24 cellular contexts compared by ENCODE assay signal in genomic region chr11:128985880-128986279, GRCh38. TPM values are rescaled to one million over a fixed set of nuclear protein-coding genes. Genes with fewer than 3 reads are reported as not detected.
DNase-seq lines count a peak whose midpoint lies in the region; ATAC-seq and TF ChIP-seq lines count a peak whose summit lies in the region.
"Had no signal": no experiment of that assay in that cellular context is flagged by ENCODE, and none has a peak within 500 bp of the region (broad histone marks: within the 10 kb centered on the region; RNA-seq: fewer than 3 reads in every experiment).

No MANE protein-coding gene starts in this region.

- no TSS peak for BruUV-seq in OCI-LY7 (replicated peaks; lab: Mats Ljungman, UMichigan)

- no peaks in the 10 kb centered on the region for H3K27me3 ChIP-seq in neural progenitor cell
- H3K27me3 ChIP-seq: MG63, Peyer's patch had no signal

- H3K79me2 ChIP-seq in OCI-LY7 (ENCODE audit: insufficient read depth, low read depth, low read length): no peaks in the 10 kb centered on the region
- H3K79me2 ChIP-seq in neural progenitor cell (ENCODE audit: low read depth): no peaks in the 10 kb centered on the region

- H3K27ac ChIP-seq in OCI-LY7 (ENCODE audit: low read depth, low read length, poor library complexity, severe bottlenecking) (no peak overlapping the region), neural progenitor cell (peak overlapping the region; percentile 38)
- H3K27ac ChIP-seq: Peyer's patch had no signal

- H3F3A ChIP-seq in neural progenitor cell (ENCODE audit: low read depth): no peaks in the 10 kb centered on the region

- H3K9me3 Mint-ChIP-seq in natural killer cell treated with Interleukin-12 subunit alpha and Interleukin-12 subunit beta and Interleukin-15 and Interleukin-18, amount 100 ng/mL, for 72 hours: no peaks in the 10 kb centered on the region
- peaks cover 0 to 2% of the 10 kb centered on the region in 2 donors for H3K9me3 Mint-ChIP-seq in natural killer cell
- H3K9me3 Mint-ChIP-seq in activated T-helper 2 cell treated with anti-CD3 and anti-CD28 coated beads, Interferon-gamma antibody, Interleukin-2, Interleukin-4, amounts not matched to agents 10 μg/mL and 5 μg/mL and 100 μg/mL, durations not matched to agents 14 hours and 24 hours and 36 hours: peaks cover 5% of the 10 kb centered on the region
- no peaks in the 10 kb centered on the region for H3K9me3 Mint-ChIP-seq in neural progenitor cell
- no peaks in the 10 kb centered on the region for H3K9me3 Mint-ChIP-seq in osteocyte (ENCODE audit: unreplicated experiment)

- H2AFZ ChIP-seq in OCI-LY7 (ENCODE audit: low read length) (peak overlapping the region; percentile 35; the same call in 1 of the 2 replicates), neural progenitor cell (replicated peaks) (no peak overlapping the region)

- H3K36me3 ChIP-seq in OCI-LY7 (ENCODE audit: insufficient read depth, low read length): no peaks in the 10 kb centered on the region
- no peaks in the 10 kb centered on the region for H3K36me3 ChIP-seq in neural progenitor cell
- H3K36me3 ChIP-seq: MG63 had no signal

- H3K4me1 ChIP-seq in OCI-LY7 (ENCODE audit: insufficient read depth, low read length, poor library complexity, severe bottlenecking) (no peaks in the 10 kb centered on the region), neural progenitor cell (no peaks in the 10 kb centered on the region)
- H3K4me1 ChIP-seq: Caco-2, Peyer's patch had no signal

- intact Hi-C loops in natural killer cell (cut with micrococcal nuclease) (no loop called here), OCI-LY7 (cut with micrococcal nuclease; ENCODE audit: unreplicated experiment) (no loop called here)
- intact Hi-C loops in activated T-helper 2 cell treated with anti-CD3 and anti-CD28 coated beads, Interferon-gamma antibody, Interleukin-2, Interleukin-4, amounts not matched to agents 10 μg/mL and 5 μg/mL and 100 μg/mL, durations not matched to agents 14 hours and 24 hours and 36 hours (cut with micrococcal nuclease): loop anchor here (2.0 kb wide), 1 partner anchor 21 kb away; no protein-coding TSS in a partner anchor

- DNase-seq in natural killer cell treated with Interleukin-12 subunit alpha and Interleukin-12 subunit beta and Interleukin-15 and Interleukin-18, amount 100 ng/mL, for 72 hours (ENCODE audit: low spot score): no peak
- DNase-seq in natural killer cell (no peak), OCI-LY7 (ENCODE audit: low spot score) (no peak), neural progenitor cell (ENCODE audit: low spot score) (no peak), osteocyte (ENCODE audit: extremely low spot score, unreplicated experiment) (no peak)
- no peak for DNase-seq in activated T-helper 2 cell treated with anti-CD3 and anti-CD28 coated beads, Interferon-gamma antibody, Interleukin-2, Interleukin-4, amounts not matched to agents 10 μg/mL and 5 μg/mL and 100 μg/mL, durations not matched to agents 14 hours and 24 hours and 36 hours (ENCODE audit: low spot score)
- DNase-seq: C1 segment of cervical spinal cord; Caco-2; CD8-positive, alpha-beta T cell; EL; GDM1; KBM-7; MG63; NCI-H2029; NCI-H446; NCI-H526; NCI-H82; Peyer's patch; SHP77 treated with DMSO at 0.1 percent for 48 hours had no signal

- peak in 1 of 2 donors; percentile 36 for ATAC-seq in natural killer cell treated with Interleukin-12 subunit alpha and Interleukin-12 subunit beta and Interleukin-15 and Interleukin-18, amount 100 ng/mL, for 72 hours
- ATAC-seq in natural killer cell: no peak
- no peak for ATAC-seq in HG02798 (IDR thresholded peaks at IDR 0.05; ENCODE audit: poor library complexity, unreplicated experiment)
- no peak for ATAC-seq in HG03097 (IDR thresholded peaks at IDR 0.05; ENCODE audit: low FRiP score, unreplicated experiment)
- ATAC-seq: CD8-positive, alpha-beta T cell; HCT116 had no signal

- H3K36me3 Mint-ChIP-seq in natural killer cell treated with Interleukin-12 subunit alpha and Interleukin-12 subunit beta and Interleukin-15 and Interleukin-18, amount 100 ng/mL, for 72 hours: no peaks in the 10 kb centered on the region
- H3K36me3 Mint-ChIP-seq in natural killer cell (no peaks in the 10 kb centered on the region), neural progenitor cell (peaks cover 7% of the 10 kb centered on the region), osteocyte (ENCODE audit: unreplicated experiment) (peaks cover 12% of the 10 kb centered on the region)
- no peaks in the 10 kb centered on the region for H3K36me3 Mint-ChIP-seq in activated T-helper 2 cell treated with anti-CD3 and anti-CD28 coated beads, Interferon-gamma antibody, Interleukin-2, Interleukin-4, amounts not matched to agents 10 μg/mL and 5 μg/mL and 100 μg/mL, durations not matched to agents 14 hours and 24 hours and 36 hours (ENCODE audit: low read depth)

- H3K4me3 ChIP-seq in OCI-LY7 (ENCODE audit: low read depth, low read length, poor library complexity, severe bottlenecking): no peak overlapping the region
- no peak overlapping the region for H3K4me3 ChIP-seq in neural progenitor cell
- H3K4me3 ChIP-seq: MG63, Peyer's patch had no signal

- H3K9ac ChIP-seq in neural progenitor cell: no peak overlapping the region

- H4K20me1 ChIP-seq in OCI-LY7 (ENCODE audit: insufficient read depth, low read length) (no peaks in the 10 kb centered on the region), neural progenitor cell (ENCODE audit: low read depth) (peaks cover 3% of the 10 kb centered on the region)

- peak overlapping the region in 1 of 2 donors; percentile 32 for H3K27ac Mint-ChIP-seq in natural killer cell treated with Interleukin-12 subunit alpha and Interleukin-12 subunit beta and Interleukin-15 and Interleukin-18, amount 100 ng/mL, for 72 hours
- H3K27ac Mint-ChIP-seq in natural killer cell (no peak overlapping the region), neural progenitor cell (no peak overlapping the region), osteocyte (ENCODE audit: unreplicated experiment) (no peak overlapping the region)
- H3K27ac Mint-ChIP-seq in activated T-helper 2 cell treated with anti-CD3 and anti-CD28 coated beads, Interferon-gamma antibody, Interleukin-2, Interleukin-4, amounts not matched to agents 10 μg/mL and 5 μg/mL and 100 μg/mL, durations not matched to agents 14 hours and 24 hours and 36 hours: peak overlapping the region; percentile 3
- H3K27ac Mint-ChIP-seq: CD8-positive, alpha-beta T cell had no signal

- H3K9me2 ChIP-seq in OCI-LY7 (ENCODE audit: insufficient read depth, low read length): no peaks in the 10 kb centered on the region

- POLR2A ChIA-PET in OCI-LY7 (lab: Charles Lee): interaction anchor here (1.4 kb wide), 1 partner anchor 9 kb away, joined by 3 read pairs; no protein-coding TSS in a partner anchor

- peaks cover 0 to 9% of the 10 kb centered on the region in 2 donors for H3K4me1 Mint-ChIP-seq in natural killer cell treated with Interleukin-12 subunit alpha and Interleukin-12 subunit beta and Interleukin-15 and Interleukin-18, amount 100 ng/mL, for 72 hours (ENCODE audit: low read depth in 2 of 2)
- no peaks in the 10 kb centered on the region for H3K4me1 Mint-ChIP-seq in natural killer cell
- H3K4me1 Mint-ChIP-seq in activated T-helper 2 cell treated with anti-CD3 and anti-CD28 coated beads, Interferon-gamma antibody, Interleukin-2, Interleukin-4, amounts not matched to agents 10 μg/mL and 5 μg/mL and 100 μg/mL, durations not matched to agents 14 hours and 24 hours and 36 hours (ENCODE audit: low read depth): peaks cover 13% of the 10 kb centered on the region
- H3K4me1 Mint-ChIP-seq in neural progenitor cell: no peaks in the 10 kb centered on the region
- H3K4me1 Mint-ChIP-seq in osteocyte (ENCODE audit: unreplicated experiment): no peaks in the 10 kb centered on the region

- CTCF ChIA-PET in OCI-LY7 (lab: Charles Lee; ENCODE audit: unreplicated experiment): no interaction called here

- H3K4me2 ChIP-seq in OCI-LY7 (ENCODE audit: low read length) (no peak overlapping the region), neural progenitor cell (no peak overlapping the region)

- peak overlapping the region; percentile 4 for H3K4me3 Mint-ChIP-seq in natural killer cell treated with Interleukin-12 subunit alpha and Interleukin-12 subunit beta and Interleukin-15 and Interleukin-18, amount 100 ng/mL, for 72 hours
- H3K4me3 Mint-ChIP-seq in natural killer cell (no peak overlapping the region), neural progenitor cell (no peak overlapping the region), osteocyte (ENCODE audit: unreplicated experiment) (no peak overlapping the region)
- no peak overlapping the region for H3K4me3 Mint-ChIP-seq in activated T-helper 2 cell treated with anti-CD3 and anti-CD28 coated beads, Interferon-gamma antibody, Interleukin-2, Interleukin-4, amounts not matched to agents 10 μg/mL and 5 μg/mL and 100 μg/mL, durations not matched to agents 14 hours and 24 hours and 36 hours (ENCODE audit: low read depth)
- H3K4me3 Mint-ChIP-seq: CD8-positive, alpha-beta T cell had no signal

- H3K9me3 ChIP-seq in OCI-LY7 (ENCODE audit: low read length) (no peaks in the 10 kb centered on the region), neural progenitor cell (ENCODE audit: low read depth) (no peaks in the 10 kb centered on the region)
- H3K9me3 ChIP-seq: MG63, Peyer's patch had no signal

- TF ChIP-seq CTCF in natural killer cell (IDR thresholded peaks at IDR 0.05) (no peak), OCI-LY7 (conservative IDR thresholded peaks at IDR 0.05; ENCODE audit: low read length) (no peak), neural progenitor cell (IDR thresholded peaks at IDR 0.05) (no peak), osteocyte (IDR thresholded peaks at IDR 0.05) (no peak)

- H3K27me3 Mint-ChIP-seq in natural killer cell treated with Interleukin-12 subunit alpha and Interleukin-12 subunit beta and Interleukin-15 and Interleukin-18, amount 100 ng/mL, for 72 hours: no peaks in the 10 kb centered on the region
- H3K27me3 Mint-ChIP-seq in natural killer cell (ENCODE audit: low read depth in 2 of 2) (no peaks in the 10 kb centered on the region), neural progenitor cell (ENCODE audit: insufficient read depth, low read depth) (peaks cover 2% of the 10 kb centered on the region), osteocyte (ENCODE audit: unreplicated experiment) (no peaks in the 10 kb centered on the region)
- no peaks in the 10 kb centered on the region for H3K27me3 Mint-ChIP-seq in activated T-helper 2 cell treated with anti-CD3 and anti-CD28 coated beads, Interferon-gamma antibody, Interleukin-2, Interleukin-4, amounts not matched to agents 10 μg/mL and 5 μg/mL and 100 μg/mL, durations not matched to agents 14 hours and 24 hours and 36 hours (ENCODE audit: low read depth)

RNA-seq across cellular contexts. Expression of gene TP53AIP1, which starts 43.2 kb away (rescaled TPM):
- total RNA-seq in natural killer cell treated with Interleukin-12 subunit alpha and Interleukin-12 subunit beta and Interleukin-15 and Interleukin-18, amount 100 ng/mL, for 72 hours: not detected
- total RNA-seq in natural killer cell: not detected
- not detected in 2 replicates for total RNA-seq in OCI-LY7 (2014; rRNA removed; shearing (Covaris generic))
- not detected in 2 replicates for total RNA-seq in OCI-LY7 (2022)
- total RNA-seq in activated T-helper 2 cell treated with anti-CD3 and anti-CD28 coated beads, Interferon-gamma antibody, Interleukin-2, Interleukin-4, amounts not matched to agents 10 μg/mL and 5 μg/mL and 100 μg/mL, durations not matched to agents 14 hours and 24 hours and 36 hours: not detected in 2 replicates
- not detected in 2 replicates for total RNA-seq in neural progenitor cell (ENCODE audit: low replicate concordance)
- total RNA-seq in osteocyte: not detected in 2 replicates
- total RNA-seq: H1, LHCN-M2 had no signal
